22 cellular contexts compared by ENCODE assay signal in the genomic region with DNA sequence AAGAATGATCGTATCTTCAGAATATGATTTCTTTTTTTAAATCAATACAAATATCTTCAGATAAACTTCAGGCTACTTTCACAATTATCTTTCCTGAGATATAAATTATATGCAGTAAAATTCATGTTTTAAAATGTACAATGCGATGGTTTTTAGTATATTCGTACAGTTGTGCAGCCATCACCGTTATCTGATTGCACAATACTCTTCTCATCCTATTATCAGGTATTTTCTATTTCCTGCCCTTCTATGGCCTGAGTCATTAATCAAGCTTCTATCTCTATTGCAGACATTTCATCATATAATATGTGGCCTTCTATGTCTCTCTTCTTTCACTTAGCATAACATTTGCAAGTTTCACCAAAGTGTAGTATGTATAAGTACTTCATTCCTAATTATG.
DNase-seq lines count a peak whose midpoint lies in the region; ATAC-seq, FAIRE-seq and TF ChIP-seq lines count a peak whose summit lies in the region.
"Had no signal": no experiment of that assay in that cellular context is flagged by ENCODE, and none has a peak within 500 bp of the region (broad histone marks: within the 10 kb centered on the region; RNA-seq: fewer than 3 reads in every experiment).

No MANE protein-coding gene starts in this region.

- ATAC-seq in K562 (no peak), HG02798 (IDR thresholded peaks at IDR 0.05; ENCODE audit: poor library complexity, unreplicated experiment) (no peak)
- ATAC-seq: A549, GM12878, GM23338 had no signal

- in situ Hi-C loops in K562 (cut with MboI) = no loop called here

- no peak for TF ChIP-seq EP300 in K562 (IDR thresholded peaks at IDR 0.05; ENCODE audit: low read length)

- H2AFZ ChIP-seq in K562 (ENCODE audit: low read depth, low read length) = no peak overlapping the region
- H2AFZ ChIP-seq: GM23338 had no signal

- POLR2A ChIA-PET in K562 (lab: Yijun Ruan, JAX) = interaction anchor here (0.8 kb wide), 1 partner anchor 15 kb away, joined by 3 read pairs; no protein-coding TSS in a partner anchor

- no peaks in the 10 kb centered on the region for H3K4me1 ChIP-seq in K562 (replicated peaks in 1 of 2; ENCODE audit: control insufficient read depth in 2 of 2, insufficient read depth in 2 of 2, low read length in 2 of 2)
- H3K4me1 ChIP-seq: A549, HAP-1 had no signal

- H3K27ac ChIP-seq in K562 (ENCODE audit: extremely low read depth, low read depth, low read length) = no peak overlapping the region
- H3K27ac ChIP-seq: A549 had no signal

- no peak overlapping the region for H3K4me3 ChIP-seq in K562
- H3K4me3 ChIP-seq: A549, GM12878, GM23338, HAP-1 had no signal

- H3K9me3 ChIP-seq in K562 (replicated peaks; ENCODE audit: control insufficient read depth, insufficient read depth, low read depth, low read length) = no peaks in the 10 kb centered on the region
- H3K9me3 ChIP-seq: A549, HAP-1 had no signal

- TF ChIP-seq RAD21 in K562 (CRISPR knock-in tag; conservative IDR thresholded peaks at IDR 0.05 in 1 of 2, IDR thresholded peaks at IDR 0.05 in 1 of 2) = no peak

- H3K9ac ChIP-seq in K562 (ENCODE audit: insufficient read depth in 1 of 2, low read depth in 2 of 2, low read length in 2 of 2) = no peak overlapping the region

- no peaks in the 10 kb centered on the region for H4K20me1 ChIP-seq in K562 (replicated peaks; ENCODE audit: control insufficient read depth, insufficient read depth, low read length)

- intact Hi-C loops in K562 (cut with micrococcal nuclease) (no loop called here), cardiac septum (cut with DNase I) (no loop called here)

- H3K9me1 ChIP-seq in K562 (ENCODE audit: control insufficient read depth, insufficient read depth, low read length) = no peaks in the 10 kb centered on the region

- no peaks in the 10 kb centered on the region for H3K27me3 ChIP-seq in K562 (ENCODE audit: control insufficient read depth in 2 of 2, insufficient read depth in 2 of 2, low read length in 2 of 2)

- 5% methylated on average over 4 of the region's 4 CpGs for WGBS in K562 (ENCODE audit: insufficient coverage, low coverage, missing lambda C conversion rate)

- peak; percentile 60 for DNase-seq in NCI-H1105 (lab: John Stamatoyannopoulos, UW)
- DNase-seq in NCI-H1105 treated with DMSO at 0.1 percent for 48 hours (lab: John Stamatoyannopoulos, UW) = no peak
- peak; percentile 19 for DNase-seq in NCI-H226
- DNase-seq in K562 (ENCODE audit: extremely low read depth in 1 of 4, low spot score in 3 of 4) = no peak
- no peak for DNase-seq in Ammon's horn (ENCODE audit: low spot score)
- DNase-seq in cardiac septum (ENCODE audit: low spot score) = no peak
- DNase-seq: 8988T, ACHN, AML-193, C1 segment of cervical spinal cord, Calu3, COR-L47, DMS79, EL, GDM1, HFFc6 had no signal

- H3K4me2 ChIP-seq in K562 (ENCODE audit: insufficient read depth, low read length) = no peak overlapping the region
- H3K4me2 ChIP-seq: A549, GM23338 had no signal

- no TSS peak for BruUV-seq in K562 (replicated peaks; lab: Mats Ljungman, UMichigan)

- TF ChIP-seq CTCF in K562 (IDR thresholded peaks at IDR 0.05 in 2 of 3, conservative IDR thresholded peaks at IDR 0.05 in 1 of 3; ENCODE audit: insufficient read depth in 2 of 3, low read depth in 1 of 3, low read length in 3 of 3) = no peak

- H3K79me2 ChIP-seq in K562 (ENCODE audit: control insufficient read depth, insufficient read depth, low read length) = no peaks in the 10 kb centered on the region

- CTCF ChIA-PET in K562 (lab: Yijun Ruan, JAX; ENCODE audit: low intra/inter-chr PET ratio) = no interaction called here

- no peak for FAIRE-seq in K562 (lab: Jason Lieb, UNC)
- FAIRE-seq: A549, GM12878, H54 had no signal

- no peak for TF ChIP-seq POLR2A in K562 (conservative IDR thresholded peaks at IDR 0.05)

- no peaks in the 10 kb centered on the region for H3K36me3 ChIP-seq in K562 (ENCODE audit: control insufficient read depth, insufficient read depth, low read length)
- H3K36me3 ChIP-seq: HAP-1 had no signal

TF ChIP-seq in K562, 482 proteins besides CTCF, POLR2A, EP300 and RAD21 (continues in another document):
- TF ChIP-seq, protein P1, sequence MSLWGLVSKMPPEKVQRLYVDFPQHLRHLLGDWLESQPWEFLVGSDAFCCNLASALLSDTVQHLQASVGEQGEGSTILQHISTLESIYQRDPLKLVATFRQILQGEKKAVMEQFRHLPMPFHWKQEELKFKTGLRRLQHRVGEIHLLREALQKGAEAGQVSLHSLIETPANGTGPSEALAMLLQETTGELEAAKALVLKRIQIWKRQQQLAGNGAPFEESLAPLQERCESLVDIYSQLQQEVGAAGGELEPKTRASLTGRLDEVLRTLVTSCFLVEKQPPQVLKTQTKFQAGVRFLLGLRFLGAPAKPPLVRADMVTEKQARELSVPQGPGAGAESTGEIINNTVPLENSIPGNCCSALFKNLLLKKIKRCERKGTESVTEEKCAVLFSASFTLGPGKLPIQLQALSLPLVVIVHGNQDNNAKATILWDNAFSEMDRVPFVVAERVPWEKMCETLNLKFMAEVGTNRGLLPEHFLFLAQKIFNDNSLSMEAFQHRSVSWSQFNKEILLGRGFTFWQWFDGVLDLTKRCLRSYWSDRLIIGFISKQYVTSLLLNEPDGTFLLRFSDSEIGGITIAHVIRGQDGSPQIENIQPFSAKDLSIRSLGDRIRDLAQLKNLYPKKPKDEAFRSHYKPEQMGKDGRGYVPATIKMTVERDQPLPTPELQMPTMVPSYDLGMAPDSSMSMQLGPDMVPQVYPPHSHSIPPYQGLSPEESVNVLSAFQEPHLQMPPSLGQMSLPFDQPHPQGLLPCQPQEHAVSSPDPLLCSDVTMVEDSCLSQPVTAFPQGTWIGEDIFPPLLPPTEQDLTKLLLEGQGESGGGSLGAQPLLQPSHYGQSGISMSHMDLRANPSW (CRISPR knock-in tag; IDR thresholded peaks at IDR 0.05) = no peak
- TF ChIP-seq HDGF (IDR thresholded peaks at IDR 0.05) (no peak), ZNF699 (CRISPR knock-in tag; IDR thresholded peaks at IDR 0.05; ENCODE audit: insufficient replicate concordance) (no peak), ZNF12 (CRISPR knock-in tag; IDR thresholded peaks at IDR 0.05) (no peak), NFXL1 (CRISPR knock-in tag; IDR thresholded peaks at IDR 0.05) (no peak), CEBPB (tag; IDR thresholded peaks at IDR 0.05) (peak; percentile 36; the same call in 1 of the 2 replicates), MXI1 (IDR thresholded peaks at IDR 0.05; ENCODE audit: low read depth, low read length) (no peak), ZNF274 (IDR thresholded peaks at IDR 0.05; ENCODE audit: borderline replicate concordance, low read depth, low read length) (no peak), CEBPG (CRISPR knock-in tag; IDR thresholded peaks at IDR 0.05) (no peak), CEBPG (tag; conservative IDR thresholded peaks at IDR 0.05 in 1 of 2, IDR thresholded peaks at IDR 0.05 in 1 of 2) (peak in 1 of 2 experiments; percentile 62; a peak in 2 of 4 replicates)
- TF ChIP-seq, protein P2, sequence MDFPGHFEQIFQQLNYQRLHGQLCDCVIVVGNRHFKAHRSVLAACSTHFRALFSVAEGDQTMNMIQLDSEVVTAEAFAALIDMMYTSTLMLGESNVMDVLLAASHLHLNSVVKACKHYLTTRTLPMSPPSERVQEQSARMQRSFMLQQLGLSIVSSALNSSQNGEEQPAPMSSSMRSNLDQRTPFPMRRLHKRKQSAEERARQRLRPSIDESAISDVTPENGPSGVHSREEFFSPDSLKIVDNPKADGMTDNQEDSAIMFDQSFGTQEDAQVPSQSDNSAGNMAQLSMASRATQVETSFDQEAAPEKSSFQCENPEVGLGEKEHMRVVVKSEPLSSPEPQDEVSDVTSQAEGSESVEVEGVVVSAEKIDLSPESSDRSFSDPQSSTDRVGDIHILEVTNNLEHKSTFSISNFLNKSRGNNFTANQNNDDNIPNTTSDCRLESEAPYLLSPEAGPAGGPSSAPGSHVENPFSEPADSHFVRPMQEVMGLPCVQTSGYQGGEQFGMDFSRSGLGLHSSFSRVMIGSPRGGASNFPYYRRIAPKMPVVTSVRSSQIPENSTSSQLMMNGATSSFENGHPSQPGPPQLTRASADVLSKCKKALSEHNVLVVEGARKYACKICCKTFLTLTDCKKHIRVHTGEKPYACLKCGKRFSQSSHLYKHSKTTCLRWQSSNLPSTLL (IDR thresholded peaks at IDR 0.05) = no peak
- TF ChIP-seq, protein P3, sequence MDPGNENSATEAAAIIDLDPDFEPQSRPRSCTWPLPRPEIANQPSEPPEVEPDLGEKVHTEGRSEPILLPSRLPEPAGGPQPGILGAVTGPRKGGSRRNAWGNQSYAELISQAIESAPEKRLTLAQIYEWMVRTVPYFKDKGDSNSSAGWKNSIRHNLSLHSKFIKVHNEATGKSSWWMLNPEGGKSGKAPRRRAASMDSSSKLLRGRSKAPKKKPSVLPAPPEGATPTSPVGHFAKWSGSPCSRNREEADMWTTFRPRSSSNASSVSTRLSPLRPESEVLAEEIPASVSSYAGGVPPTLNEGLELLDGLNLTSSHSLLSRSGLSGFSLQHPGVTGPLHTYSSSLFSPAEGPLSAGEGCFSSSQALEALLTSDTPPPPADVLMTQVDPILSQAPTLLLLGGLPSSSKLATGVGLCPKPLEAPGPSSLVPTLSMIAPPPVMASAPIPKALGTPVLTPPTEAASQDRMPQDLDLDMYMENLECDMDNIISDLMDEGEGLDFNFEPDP (CRISPR knock-in tag; IDR thresholded peaks at IDR 0.05) = no peak
- TF ChIP-seq, protein P4, sequence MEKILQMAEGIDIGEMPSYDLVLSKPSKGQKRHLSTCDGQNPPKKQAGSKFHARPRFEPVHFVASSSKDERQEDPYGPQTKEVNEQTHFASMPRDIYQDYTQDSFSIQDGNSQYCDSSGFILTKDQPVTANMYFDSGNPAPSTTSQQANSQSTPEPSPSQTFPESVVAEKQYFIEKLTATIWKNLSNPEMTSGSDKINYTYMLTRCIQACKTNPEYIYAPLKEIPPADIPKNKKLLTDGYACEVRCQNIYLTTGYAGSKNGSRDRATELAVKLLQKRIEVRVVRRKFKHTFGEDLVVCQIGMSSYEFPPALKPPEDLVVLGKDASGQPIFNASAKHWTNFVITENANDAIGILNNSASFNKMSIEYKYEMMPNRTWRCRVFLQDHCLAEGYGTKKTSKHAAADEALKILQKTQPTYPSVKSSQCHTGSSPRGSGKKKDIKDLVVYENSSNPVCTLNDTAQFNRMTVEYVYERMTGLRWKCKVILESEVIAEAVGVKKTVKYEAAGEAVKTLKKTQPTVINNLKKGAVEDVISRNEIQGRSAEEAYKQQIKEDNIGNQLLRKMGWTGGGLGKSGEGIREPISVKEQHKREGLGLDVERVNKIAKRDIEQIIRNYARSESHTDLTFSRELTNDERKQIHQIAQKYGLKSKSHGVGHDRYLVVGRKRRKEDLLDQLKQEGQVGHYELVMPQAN (IDR thresholded peaks at IDR 0.05; ENCODE audit: borderline replicate concordance) = no peak

Comparison
In these comparisons a context has a peak if more than half of its experiments do, and no peak if none do; other contexts are left out.
1. DNase-seq: peak in NCI-H1105 (single experiment) and NCI-H226 (single experiment); none in NCI-H1105 treated with DMSO at 0.1 percent for 48 hours (single experiment), K562 (0 of 4), Ammon's horn (single experiment) and cardiac septum (single experiment).